In genomic region chr11:112366012-112366411, GRCh38 we compare ENCODE assay signal across 26 cellular contexts.
DNase-seq lines count a peak whose midpoint lies in the region; ATAC-seq and TF ChIP-seq lines count a peak whose summit lies in the region.
"Had no signal": no experiment of that assay in that cellular context is flagged by ENCODE, and none has a peak within 500 bp of the region (broad histone marks: within the 10 kb centered on the region; RNA-seq: fewer than 3 reads in every experiment).

No MANE protein-coding gene starts in this region.

- H3K4ac ChIP-seq in mesenchymal stem cell (ENCODE audit: low read depth in 1 of 2, low read length in 2 of 2): peak overlapping the region; percentile 64 to 92

- intact Hi-C loops in MCF 10A (cut with micrococcal nuclease): loop anchor here (5.0 kb wide), 1 partner anchor 74 kb away; no protein-coding TSS in a partner anchor
- intact Hi-C loops in mammary epithelial cell (cut with micrococcal nuclease): no loop called here
- intact Hi-C loops in sigmoid colon (cut with DNase I): loop anchor here (5.0 to 10.0 kb wide), 2 partner anchors 74 to 199 kb away; no protein-coding TSS in a partner anchor

- H3K9ac ChIP-seq in mammary epithelial cell (ENCODE audit: insufficient read depth, low read length) (no peak overlapping the region), mesenchymal stem cell (ENCODE audit: low read length) (no peak overlapping the region)
- H3K9ac ChIP-seq: GM23248 had no signal

- H3K9me3 Mint-ChIP-seq in MCF 10A (ENCODE audit: unreplicated experiment) (no peaks in the 10 kb centered on the region), type B pancreatic cell (peaks cover 6% of the 10 kb centered on the region)
- H3K9me3 Mint-ChIP-seq in activated T-cell treated with anti-CD3 and anti-CD28 coated beads, Interleukin-2, amount 50 U/mL, for 4 hours: no peaks in the 10 kb centered on the region

- H3K18ac ChIP-seq in mesenchymal stem cell (ENCODE audit: low read depth in 1 of 2, low read length in 2 of 2): peak overlapping the region; percentile 85 to 98

- H3K4me3 Mint-ChIP-seq in MCF 10A (ENCODE audit: unreplicated experiment): no peak overlapping the region
- H3K4me3 Mint-ChIP-seq in activated T-cell treated with anti-CD3 and anti-CD28 coated beads, Interleukin-2, amount 50 U/mL, for 4 hours: no peak overlapping the region
- no peak overlapping the region for H3K4me3 Mint-ChIP-seq in type B pancreatic cell
- H3K4me3 Mint-ChIP-seq: CD14-positive monocyte; CD8-positive, alpha-beta memory T cell had no signal

- H2BK120ac ChIP-seq in mesenchymal stem cell (ENCODE audit: low read depth, low read length): peak overlapping the region; percentile 80

- CTCF ChIA-PET in MCF 10A (lab: Yijun Ruan, JAX) (no interaction called here), mammary epithelial cell (lab: Charles Lee; ENCODE audit: low non-redundant PET) (no interaction called here)

- H4K91ac ChIP-seq in mesenchymal stem cell (ENCODE audit: low read length): peak overlapping the region; percentile 48

- no peaks in the 10 kb centered on the region for H4K20me1 ChIP-seq in mammary epithelial cell (ENCODE audit: insufficient read depth, low read length)

- H2BK15ac ChIP-seq in mesenchymal stem cell (ENCODE audit: low read depth, poor library complexity, severe bottlenecking): peak overlapping the region; percentile 91

- no peak for ATAC-seq in GM18873 (IDR thresholded peaks at IDR 0.05; ENCODE audit: low FRiP score, unreplicated experiment)
- ATAC-seq in activated T-cell treated with anti-CD3 and anti-CD28 coated beads, Interleukin-2, amount 50 U/mL, for 4 hours: no peak
- ATAC-seq: HepG2 had no signal

- H3K36me3 Mint-ChIP-seq in MCF 10A (ENCODE audit: insufficient read depth, unreplicated experiment) (no peaks in the 10 kb centered on the region), type B pancreatic cell (no peaks in the 10 kb centered on the region)
- H3K36me3 Mint-ChIP-seq in activated T-cell treated with anti-CD3 and anti-CD28 coated beads, Interleukin-2, amount 50 U/mL, for 4 hours (ENCODE audit: insufficient read depth): peaks cover 3% of the 10 kb centered on the region
- H3K36me3 Mint-ChIP-seq: CD14-positive monocyte had no signal

- 93% methylated on average over 4 of the region's 4 CpGs for WGBS in mammary epithelial cell (ENCODE audit: low coverage, missing lambda C conversion rate)
- 98% methylated on average over 4 of the region's 4 CpGs for WGBS in mesenchymal stem cell
- 92 to 94% methylated on average over 4 of the region's 4 CpGs for WGBS in sigmoid colon, 2 donors

- H2BK12ac ChIP-seq in mesenchymal stem cell (ENCODE audit: low read length in 2 of 2): peak overlapping the region; percentile 86 to 100

- H3K4me3 ChIP-seq in mammary epithelial cell (replicated peaks in 1 of 3; ENCODE audit: insufficient read depth in 1 of 3, low read depth in 2 of 3, low read length in 3 of 3) (no peak overlapping the region), mesenchymal stem cell (ENCODE audit: insufficient read depth in 1 of 2, low read depth in 1 of 2, low read length in 2 of 2) (no peak overlapping the region), sigmoid colon (no peak overlapping the region)
- H3K4me3 ChIP-seq: GM23248, K562 had no signal

- H3K79me1 ChIP-seq in mesenchymal stem cell (replicated peaks; ENCODE audit: low read length, poor library complexity, severe bottlenecking): no peaks in the 10 kb centered on the region

- POLR2A ChIA-PET in MCF 10A (lab: Yijun Ruan, JAX): interaction anchor here (1.1 to 1.8 kb wide), 2 partner anchors 23 to 56 kb away, joined by 3 to 9 read pairs; no protein-coding TSS in a partner anchor

- H3K27me3 Mint-ChIP-seq in MCF 10A (ENCODE audit: insufficient read depth, unreplicated experiment) (no peaks in the 10 kb centered on the region), type B pancreatic cell (peaks cover 31% of the 10 kb centered on the region)
- H3K27me3 Mint-ChIP-seq in activated T-cell treated with anti-CD3 and anti-CD28 coated beads, Interleukin-2, amount 50 U/mL, for 4 hours (ENCODE audit: low read depth): no peaks in the 10 kb centered on the region
- H3K27me3 Mint-ChIP-seq: CD8-positive, alpha-beta memory T cell had no signal

- TF ChIP-seq EP300 in sigmoid colon (IDR thresholded peaks at IDR 0.05): no peak

- TF ChIP-seq CTCF in MCF 10A (IDR thresholded peaks at IDR 0.05; ENCODE audit: unreplicated experiment): no peak
- TF ChIP-seq CTCF in mammary epithelial cell (conservative IDR thresholded peaks at IDR 0.05 in 1 of 2, IDR thresholded peaks at IDR 0.05 in 1 of 2; ENCODE audit: extremely low read depth in 1 of 2, insufficient read depth in 1 of 2, low read depth in 1 of 2, low read length in 2 of 2): no peak
- no peak for TF ChIP-seq CTCF in sigmoid colon (IDR thresholded peaks at IDR 0.05)
- no peak for TF ChIP-seq CTCF in type B pancreatic cell (conservative IDR thresholded peaks at IDR 0.05)

- H2AK5ac ChIP-seq in mesenchymal stem cell (ENCODE audit: low read length, severe bottlenecking): no peak overlapping the region

- no peak overlapping the region for H3K14ac ChIP-seq in mesenchymal stem cell (ENCODE audit: low read length in 2 of 2)

- H3K9me3 ChIP-seq in mammary epithelial cell (replicated peaks; ENCODE audit: insufficient read depth, low read length) (no peaks in the 10 kb centered on the region), mesenchymal stem cell (ENCODE audit: control insufficient read depth, low read length) (no peaks in the 10 kb centered on the region), sigmoid colon (no peaks in the 10 kb centered on the region)

- H3K4me1 ChIP-seq in mammary epithelial cell (ENCODE audit: insufficient read depth, low read length) (no peaks in the 10 kb centered on the region), mesenchymal stem cell (ENCODE audit: control insufficient read depth, insufficient read depth, low read depth, low read length) (peaks cover 1% of the 10 kb centered on the region), sigmoid colon (peaks cover 3 to 31% (median 29%) of the 10 kb centered on the region in 4 donors)

- peak overlapping the region; percentile 94 for H4K8ac ChIP-seq in mesenchymal stem cell (ENCODE audit: low read length)

- no peak overlapping the region for H2BK5ac ChIP-seq in mesenchymal stem cell (ENCODE audit: low read depth, low read length, poor library complexity, severe bottlenecking)

- no TSS peak for BruUV-seq in MCF 10A (replicated peaks; lab: Mats Ljungman, UMichigan)
- BruUV-seq in mammary epithelial cell (replicated peaks; lab: Mats Ljungman, UMichigan): no TSS peak

- DNase-seq in MCF 10A (ENCODE audit: unreplicated experiment) (no peak), mammary epithelial cell (no peak), mesenchymal stem cell (no peak), sigmoid colon (no peak), NCI-H2171 (lab: John Stamatoyannopoulos, UW) (no peak), type B pancreatic cell (ENCODE audit: extremely low spot score, unreplicated experiment) (no peak)
- DNase-seq in activated T-cell treated with anti-CD3 and anti-CD28 coated beads, Interleukin-2, amount 50 U/mL, for 4 hours: no peak
- DNase-seq: BE2C; Calu3; CD8-positive, alpha-beta memory T cell; DND-41; H7; MM.1S; NCI-H1694 treated with DMSO at 0.1 percent for 48 hours; NCI-H2081; NCI-H226; NCI-H510A; NCI-H69; Right ventricle myocardium superior; RPMI8226 had no signal

- H3K4me2 ChIP-seq in mammary epithelial cell (ENCODE audit: insufficient read depth, low read depth, low read length): no peak overlapping the region
- H3K4me2 ChIP-seq in mesenchymal stem cell (ENCODE audit: low read length, poor library complexity, severe bottlenecking): no peak overlapping the region

- H3K27ac ChIP-seq in mammary epithelial cell (ENCODE audit: insufficient read depth, low read depth, low read length): no peak overlapping the region
- H3K27ac ChIP-seq in mesenchymal stem cell (ENCODE audit: low read length, poor library complexity, severe bottlenecking): no peak overlapping the region
- peak overlapping the region; percentile 74 to 86 (median 78) for H3K27ac ChIP-seq in sigmoid colon
- H3K27ac ChIP-seq: 22Rv1 had no signal

- no peaks in the 10 kb centered on the region for H3K36me3 ChIP-seq in mammary epithelial cell (ENCODE audit: insufficient read depth, low read length)
- H3K36me3 ChIP-seq in mesenchymal stem cell (ENCODE audit: control insufficient read depth in 1 of 2, insufficient read depth in 2 of 2, low read depth in 1 of 2, low read length in 2 of 2): no peaks in the 10 kb centered on the region
- no peaks in the 10 kb centered on the region for H3K36me3 ChIP-seq in sigmoid colon
- H3K36me3 ChIP-seq: BE2C had no signal

- H3K27me3 ChIP-seq in mammary epithelial cell (ENCODE audit: insufficient read depth, low read length): no peaks in the 10 kb centered on the region
- peaks cover 0 to 7% of the 10 kb centered on the region in 2 experiments for H3K27me3 ChIP-seq in mesenchymal stem cell (ENCODE audit: control insufficient read depth in 1 of 2, insufficient read depth in 1 of 2, low read length in 2 of 2)
- H3K27me3 ChIP-seq in sigmoid colon: no peaks in the 10 kb centered on the region
- H3K27me3 ChIP-seq: BE2C had no signal

- no peaks in the 10 kb centered on the region for H3K79me2 ChIP-seq in mammary epithelial cell (ENCODE audit: insufficient read depth, low read length)

- H3K27ac Mint-ChIP-seq in MCF 10A (ENCODE audit: low read depth, unreplicated experiment) (peak overlapping the region; percentile 1), type B pancreatic cell (no peak overlapping the region)

- H3K4me1 Mint-ChIP-seq in MCF 10A (ENCODE audit: insufficient read depth, unreplicated experiment) (peaks cover 14% of the 10 kb centered on the region), type B pancreatic cell (ENCODE audit: unreplicated experiment) (peaks cover 5% of the 10 kb centered on the region)
- H3K4me1 Mint-ChIP-seq in activated T-cell treated with anti-CD3 and anti-CD28 coated beads, Interleukin-2, amount 50 U/mL, for 4 hours (ENCODE audit: low read depth): no peaks in the 10 kb centered on the region
- H3K4me1 Mint-ChIP-seq: CD14-positive monocyte; CD8-positive, alpha-beta memory T cell had no signal

- H2AFZ ChIP-seq in mammary epithelial cell (ENCODE audit: low read depth, low read length) (no peak overlapping the region), mesenchymal stem cell (ENCODE audit: low read depth, low read length) (no peak overlapping the region)
- H2AFZ ChIP-seq: GM23248 had no signal

- TF ChIP-seq POLR2A in sigmoid colon (IDR thresholded peaks at IDR 0.05): no peak

- dilution Hi-C loops in mammary epithelial cell (cut with HindIII; ENCODE audit: low sequenced_read_pairs): no loop called here

- H3K23ac ChIP-seq in mesenchymal stem cell (ENCODE audit: low read length in 2 of 2): no peak overlapping the region

- in situ Hi-C loops in mammary epithelial cell (cut with MboI; ENCODE audit: low sequenced_read_pairs in 2 of 2): no loop called here

Comparison
In these comparisons a context has a peak if more than half of its experiments do, and no peak if none do; other contexts are left out.
1. H3K27ac ChIP-seq: peak in sigmoid colon (4 of 4); none in mammary epithelial cell (single experiment) and mesenchymal stem cell (single experiment).